12 cellular contexts compared by ENCODE assay signal in genomic region chr4:175705407-175705806, GRCh38.
DNase-seq lines count a peak whose midpoint lies in the region; ATAC-seq and TF ChIP-seq lines count a peak whose summit lies in the region.
"Had no signal": no experiment of that assay in that cellular context is flagged by ENCODE, and none has a peak within 500 bp of the region (broad histone marks: within the 10 kb centered on the region; RNA-seq: fewer than 3 reads in every experiment).

No MANE protein-coding gene starts in this region.

- no peak overlapping the region for H3K27ac Mint-ChIP-seq in activated CD4-positive, alpha-beta T cell treated with anti-CD3 and anti-CD28 coated beads for 36 hours
- H3K27ac Mint-ChIP-seq: activated B cell treated with CpG ODN at 0.5 μM for 24 hours; activated naive CD8-positive, alpha-beta T cell; stimulated activated naive CD8-positive, alpha-beta T cell treated with anti-CD3 and anti-CD28 coated beads, Interleukin-15, amount 100 ng/mL, for 72 hours had no signal

- no peaks in the 10 kb centered on the region for H3K36me3 ChIP-seq in effector memory CD4-positive, alpha-beta T cell (ENCODE audit: control insufficient read depth, insufficient read depth, low read length)
- H3K36me3 ChIP-seq in psoas muscle (ENCODE audit: insufficient read depth in 1 of 2, low read depth in 1 of 2), result no peaks in the 10 kb centered on the region

- no peak overlapping the region for H3K4me3 Mint-ChIP-seq in activated CD4-positive, alpha-beta T cell treated with anti-CD3 and anti-CD28 coated beads for 36 hours
- H3K4me3 Mint-ChIP-seq: activated B cell treated with CpG ODN at 0.5 μM for 24 hours; activated naive CD8-positive, alpha-beta T cell; stimulated activated naive CD8-positive, alpha-beta T cell treated with anti-CD3 and anti-CD28 coated beads, Interleukin-15, amount 100 ng/mL, for 72 hours had no signal

- intact Hi-C loops in dorsolateral prefrontal cortex (cut with DNase I), result no loop called here
- intact Hi-C loops in activated CD4-positive, alpha-beta T cell treated with anti-CD3 and anti-CD28 coated beads for 36 hours (cut with DNase I, micrococcal nuclease), result no loop called here
- intact Hi-C loops in psoas muscle (cut with DNase I), result no loop called here

- no peaks in the 10 kb centered on the region for H3K36me3 Mint-ChIP-seq in activated CD4-positive, alpha-beta T cell treated with anti-CD3 and anti-CD28 coated beads for 36 hours (ENCODE audit: low read depth)
- H3K36me3 Mint-ChIP-seq: activated naive CD8-positive, alpha-beta T cell had no signal

- H3K27me3 Mint-ChIP-seq in activated CD4-positive, alpha-beta T cell treated with anti-CD3 and anti-CD28 coated beads for 36 hours, result no peaks in the 10 kb centered on the region
- H3K27me3 Mint-ChIP-seq: activated B cell treated with CpG ODN at 0.5 μM for 24 hours; activated naive CD8-positive, alpha-beta T cell; stimulated activated naive CD8-positive, alpha-beta T cell treated with anti-CD3 and anti-CD28 coated beads, Interleukin-15, amount 100 ng/mL, for 72 hours had no signal

- peak overlapping the region in 22 of 59 donors; percentile 2 to 37 (median 14) for H3K4me3 ChIP-seq in dorsolateral prefrontal cortex
- H3K4me3 ChIP-seq in effector memory CD4-positive, alpha-beta T cell (ENCODE audit: insufficient read depth, low read depth, low read length, poor library complexity, severe bottlenecking), result no peak overlapping the region
- no peak overlapping the region for H3K4me3 ChIP-seq in psoas muscle

- WGBS in psoas muscle, 3 donors, result 13 to 20% (median 16%) methylated on average over 9 of the region's 9 CpGs

- H3K27ac ChIP-seq in dorsolateral prefrontal cortex (peak overlapping the region in 54 of 59 donors; percentile 11 to 92 (median 76)), psoas muscle (no peak overlapping the region)
- no peak overlapping the region for H3K27ac ChIP-seq in effector memory CD4-positive, alpha-beta T cell (ENCODE audit: insufficient read depth, low read length, poor library complexity, severe bottlenecking)
- H3K27ac ChIP-seq: C4-2B had no signal

- no peak for ATAC-seq in activated CD4-positive, alpha-beta T cell treated with anti-CD3 and anti-CD28 coated beads for 36 hours
- no peak for ATAC-seq in psoas muscle
- no peak for ATAC-seq in GM21576 (IDR thresholded peaks at IDR 0.05; ENCODE audit: unreplicated experiment)
- ATAC-seq: stimulated activated naive CD8-positive, alpha-beta T cell treated with anti-CD3 and anti-CD28 coated beads, Interleukin-15, amount 100 ng/mL, for 72 hours had no signal

- H3K9me3 Mint-ChIP-seq in activated CD4-positive, alpha-beta T cell treated with anti-CD3 and anti-CD28 coated beads for 36 hours (ENCODE audit: low read depth), result peaks cover 2% of the 10 kb centered on the region
- H3K9me3 Mint-ChIP-seq: activated B cell treated with CpG ODN at 0.5 μM for 24 hours; stimulated activated naive CD8-positive, alpha-beta T cell treated with anti-CD3 and anti-CD28 coated beads, Interleukin-15, amount 100 ng/mL, for 72 hours had no signal

- TF ChIP-seq CTCF in dorsolateral prefrontal cortex (IDR thresholded peaks at IDR 0.05 in 54 of 56, conservative IDR thresholded peaks at IDR 0.05 in 2 of 56; ENCODE audit: low read depth in 1 of 56, partially characterized antibody in 56 of 56) (no peak), psoas muscle (IDR thresholded peaks at IDR 0.05) (no peak)

- H3K4me1 ChIP-seq in effector memory CD4-positive, alpha-beta T cell (ENCODE audit: control insufficient read depth, insufficient read depth, low read length, poor library complexity, severe bottlenecking), result no peaks in the 10 kb centered on the region
- no peaks in the 10 kb centered on the region for H3K4me1 ChIP-seq in psoas muscle

- no peaks in the 10 kb centered on the region for H3K4me1 Mint-ChIP-seq in activated CD4-positive, alpha-beta T cell treated with anti-CD3 and anti-CD28 coated beads for 36 hours
- H3K4me1 Mint-ChIP-seq: activated B cell treated with CpG ODN at 0.5 μM for 24 hours; stimulated activated naive CD8-positive, alpha-beta T cell treated with anti-CD3 and anti-CD28 coated beads, Interleukin-15, amount 100 ng/mL, for 72 hours had no signal

- DNase-seq in COLO829 (ENCODE audit: low spot score) (peak; percentile 46), NCI-H2227 treated with DMSO at 0.1 percent for 48 hours (lab: John Stamatoyannopoulos, UW) (peak; percentile 78), dorsolateral prefrontal cortex (peak; percentile 35 to 91 (median 83)), myocyte (ENCODE audit: low read depth) (peak; percentile 15), psoas muscle (no peak)
- DNase-seq in effector memory CD4-positive, alpha-beta T cell, result no peak
- DNase-seq in activated CD4-positive, alpha-beta T cell treated with anti-CD3 and anti-CD28 coated beads for 36 hours, result no peak
- DNase-seq: activated B cell treated with CpG ODN at 0.5 μM for 24 hours; stimulated activated naive CD8-positive, alpha-beta T cell treated with anti-CD3 and anti-CD28 coated beads, Interleukin-15, amount 100 ng/mL, for 72 hours had no signal

- POLR2A ChIA-PET in activated CD4-positive, alpha-beta T cell treated with anti-CD3 and anti-CD28 coated beads for 36 hours (lab: Charles Lee), result no interaction called here

- no peaks in the 10 kb centered on the region for H3K9me3 ChIP-seq in effector memory CD4-positive, alpha-beta T cell (ENCODE audit: control insufficient read depth, low read length)
- no peaks in the 10 kb centered on the region for H3K9me3 ChIP-seq in psoas muscle

- H3K27me3 ChIP-seq in dorsolateral prefrontal cortex (no peaks in the 10 kb centered on the region), psoas muscle (ENCODE audit: insufficient read depth in 3 of 3, low read length in 2 of 3) (no peaks in the 10 kb centered on the region)
- no peaks in the 10 kb centered on the region for H3K27me3 ChIP-seq in effector memory CD4-positive, alpha-beta T cell (replicated peaks; ENCODE audit: control insufficient read depth, insufficient read depth, low read length, poor library complexity, severe bottlenecking)

- CTCF ChIA-PET in activated CD4-positive, alpha-beta T cell treated with anti-CD3 and anti-CD28 coated beads for 36 hours (lab: Charles Lee), result no interaction called here

Comparison
In these comparisons a context has a peak if more than half of its experiments do, and no peak if none do; other contexts are left out.
1. DNase-seq: peak in COLO829 (single experiment), NCI-H2227 treated with DMSO at 0.1 percent for 48 hours (single experiment), dorsolateral prefrontal cortex (10 of 10) and myocyte (single experiment); none in effector memory CD4-positive, alpha-beta T cell (0 of 3), activated CD4-positive, alpha-beta T cell treated with anti-CD3 and anti-CD28 coated beads for 36 hours (single experiment) and psoas muscle (0 of 2).
2. H3K27ac ChIP-seq: peak in dorsolateral prefrontal cortex (54 of 59); none in effector memory CD4-positive, alpha-beta T cell (single experiment) and psoas muscle (single experiment).